Comparison of ENCODE assay signal across 8 cellular contexts in genomic region chr12:109996483-109996853, GRCh38. TPM values are rescaled to one million over a fixed set of nuclear protein-coding genes. Genes with fewer than 3 reads are reported as not detected.
DNase-seq lines count a peak whose midpoint lies in the region; ATAC-seq and TF ChIP-seq lines count a peak whose summit lies in the region.

No MANE protein-coding gene starts in this region.

- H3K4me1 ChIP-seq in heart right ventricle: peaks cover 0 to 71% (median 50%) of the 10 kb centered on the region in 9 donors
- peaks cover 0 to 4% of the 10 kb centered on the region in 2 donors for H3K4me1 ChIP-seq in breast epithelium
- H3K4me1 ChIP-seq in mesodermal cell (ENCODE audit: control insufficient read depth, insufficient read depth, low read length, poor library complexity, severe bottlenecking): peaks cover 12% of the 10 kb centered on the region
- no peaks in the 10 kb centered on the region for H3K4me1 ChIP-seq in urinary bladder (ENCODE audit: insufficient read depth)

- intact Hi-C loops in heart right ventricle (cut with DNase I) (loop anchor here in 1 of 10 donors (10.0 kb wide), 1 partner anchor 52 kb away; no protein-coding TSS in a partner anchor), left cardiac atrium (cut with DNase I) (no loop called here), breast epithelium (cut with DNase I; ENCODE audit: low total_unique reads) (no loop called here)

- WGBS in heart right ventricle, 2 donors: 49 to 50% methylated on average over 2 of the region's 2 CpGs
- 0 to 50% methylated on average over 1 to 2 of the region's 2 CpGs for WGBS in mesodermal cell (ENCODE audit: insufficient coverage in 2 of 2), 2 experiments
- WGBS in urinary bladder: 47% methylated on average over 2 of the region's 2 CpGs

- no peaks in the 10 kb centered on the region for H3K27me3 ChIP-seq in heart right ventricle
- no peaks in the 10 kb centered on the region for H3K27me3 ChIP-seq in breast epithelium

- ATAC-seq in heart right ventricle: no peak
- no peak for ATAC-seq in left cardiac atrium

- H3K27ac ChIP-seq in heart right ventricle (peak overlapping the region in 9 of 10 donors; percentile 83 to 98 (median 94)), breast epithelium (peak overlapping the region in 1 of 2 donors; percentile 69), mesodermal cell (ENCODE audit: low read depth, low read length, severe bottlenecking) (peak overlapping the region; percentile 23), urinary bladder (ENCODE audit: low read depth) (no peak overlapping the region)

- TF ChIP-seq POLR2A in breast epithelium (IDR thresholded peaks at IDR 0.05): no peak

- H3K36me3 ChIP-seq in heart right ventricle (peaks cover 0 to 16% (median 0%) of the 10 kb centered on the region in 9 donors), breast epithelium (no peaks in the 10 kb centered on the region), mesodermal cell (ENCODE audit: control insufficient read depth, insufficient read depth, low read length) (peaks cover 4% of the 10 kb centered on the region), urinary bladder (ENCODE audit: insufficient read depth) (peaks cover 2% of the 10 kb centered on the region)

- H3K9me3 ChIP-seq in heart right ventricle (no peaks in the 10 kb centered on the region), breast epithelium (no peaks in the 10 kb centered on the region), mesodermal cell (ENCODE audit: control insufficient read depth, low read length) (no peaks in the 10 kb centered on the region)

- TF ChIP-seq CTCF in heart right ventricle (IDR thresholded peaks at IDR 0.05) (no peak), breast epithelium (IDR thresholded peaks at IDR 0.05) (no peak)

- H3K4me3 ChIP-seq in heart right ventricle (peak overlapping the region; percentile 74 to 99 (median 96)), breast epithelium (peak overlapping the region; percentile 92 to 99 (median 99)), mesodermal cell (ENCODE audit: extremely low read depth, insufficient read depth, low read length, poor library complexity, severe bottlenecking) (peak overlapping the region; percentile 91), urinary bladder (ENCODE audit: low read depth, low read length) (peak overlapping the region; percentile 86)

- DNase-seq in heart right ventricle (no peak), left cardiac atrium (no peak), breast epithelium (ENCODE audit: low spot score in 2 of 2) (no peak), NCI-H128 (lab: John Stamatoyannopoulos, UW; ENCODE audit: unreplicated experiment) (no peak), COLO668 (lab: John Stamatoyannopoulos, UW; ENCODE audit: unreplicated experiment) (no peak), NCI-H1105 treated with DMSO at 0.1 percent for 48 hours (lab: John Stamatoyannopoulos, UW) (no peak)

RNA-seq across cellular contexts. Expression of gene GIT2, which starts 0.3 kb away (rescaled TPM):
- 10 to 100 TPM; 31.7 to 44.9 (median 40.1) TPM for total RNA-seq in heart right ventricle
- polyA plus RNA-seq in heart right ventricle: 10 to 100 TPM; 17.8 to 21.5 TPM
- total RNA-seq in left cardiac atrium: 10 to 100 TPM; 34.5 to 35.3 TPM
- total RNA-seq in breast epithelium: 10 to 100 TPM; 41.3 to 53.1 (median 42.6) TPM
- polyA plus RNA-seq in mesodermal cell (2013, experiment 1 of 2): 25.5 TPM
- polyA plus RNA-seq in mesodermal cell (2013, experiment 2 of 2): 24.7 TPM
- 66.0 TPM for total RNA-seq in urinary bladder
- 23.0 TPM for polyA plus RNA-seq in urinary bladder

RNA-seq across cellular contexts. Expression of gene ANKRD13A, which starts 2.8 kb away (rescaled TPM):
- 10 to 100 TPM; 15.3 to 29.0 (median 18.6) TPM for total RNA-seq in heart right ventricle
- polyA plus RNA-seq in heart right ventricle: 10 to 100 TPM; 14.0 to 25.7 TPM
- 10 to 100 TPM; 18.7 to 20.4 TPM for total RNA-seq in left cardiac atrium
- total RNA-seq in breast epithelium: 100 to 1,000 TPM in 1 of 3 donors, 10 to 100 TPM in 2; 66.4 to 172 (median 88.2) TPM
- 20.2 TPM for polyA plus RNA-seq in mesodermal cell (2013, experiment 1 of 2)
- 19.2 TPM for polyA plus RNA-seq in mesodermal cell (2013, experiment 2 of 2)
- 63.4 TPM for total RNA-seq in urinary bladder
- polyA plus RNA-seq in urinary bladder: 40.4 TPM

RNA-seq across cellular contexts. Expression of gene C12orf76, which starts 51.9 kb away (rescaled TPM):
- total RNA-seq in heart right ventricle (1 to 10 TPM; 3.7 to 8.3 (median 5.3) TPM), left cardiac atrium (1 to 10 TPM; 6.0 to 7.8 TPM), breast epithelium (10 to 100 TPM; 16.0 to 19.3 (median 18.1) TPM), urinary bladder (21.1 TPM)
- polyA plus RNA-seq in heart right ventricle (1 to 10 TPM; 5.9 to 7.8 TPM), urinary bladder (14.7 TPM)
- polyA plus RNA-seq in mesodermal cell (2013, experiment 1 of 2): 19.7 TPM
- 18.1 TPM for polyA plus RNA-seq in mesodermal cell (2013, experiment 2 of 2)
